Comparison of ENCODE assay signal across 20 cellular contexts in genomic region chr9:79000218-79001002, GRCh38.
DNase-seq lines count a peak whose midpoint lies in the region; ATAC-seq and TF ChIP-seq lines count a peak whose summit lies in the region.
"Had no signal": no experiment of that assay in that cellular context is flagged by ENCODE, and none has a peak within 500 bp of the region (broad histone marks: within the 10 kb centered on the region; RNA-seq: fewer than 3 reads in every experiment).

No MANE protein-coding gene starts in this region.

- no peaks in the 10 kb centered on the region for H3K79me2 ChIP-seq in GM23248 (ENCODE audit: insufficient read depth)
- no peaks in the 10 kb centered on the region for H3K79me2 ChIP-seq in OCI-LY3 (ENCODE audit: low read length)

- no peaks in the 10 kb centered on the region for H3K9me3 ChIP-seq in GM23248 (ENCODE audit: low read depth)
- H3K9me3 ChIP-seq in OCI-LY3 (ENCODE audit: insufficient read depth, low read length): no peaks in the 10 kb centered on the region

- no peak overlapping the region for H3K27ac ChIP-seq in GM23248
- peak overlapping the region; percentile 75 for H3K27ac ChIP-seq in OCI-LY3 (ENCODE audit: low read length)

- H3K27ac Mint-ChIP-seq in mesothelial cell of epicardium: no peak overlapping the region
- H3K27ac Mint-ChIP-seq: CD14-positive monocyte, T-cell had no signal

- ATAC-seq in GM18502 (IDR thresholded peaks at IDR 0.05; ENCODE audit: poor library complexity, unreplicated experiment) (peak; percentile 68), HG03045 (IDR thresholded peaks at IDR 0.05; ENCODE audit: unreplicated experiment) (no peak), GM19023 (IDR thresholded peaks at IDR 0.05; ENCODE audit: unreplicated experiment) (no peak)
- ATAC-seq: T-cell had no signal

- no peaks in the 10 kb centered on the region for H3K27me3 Mint-ChIP-seq in mesothelial cell of epicardium (ENCODE audit: low read depth)

- H3K4me1 Mint-ChIP-seq in mesothelial cell of epicardium: no peaks in the 10 kb centered on the region
- H3K4me1 Mint-ChIP-seq: CD14-positive monocyte, T-cell had no signal

- H3K4me2 ChIP-seq in GM23248 (ENCODE audit: unreplicated experiment) (no peak overlapping the region), OCI-LY3 (ENCODE audit: low read length) (peak overlapping the region; percentile 59)
- H3K4me2 ChIP-seq: SK-N-SH had no signal

- in situ Hi-C loops in GM23248 (cut with MboI): no loop called here

- no peak for DNase-seq in GM23248
- DNase-seq in left kidney (ENCODE audit: low read depth, low spot score): peak; percentile 61
- DNase-seq in mesothelial cell of epicardium (ENCODE audit: low spot score in 2 of 2, unreplicated experiment in 2 of 2): no peak
- no peak for DNase-seq in HCEC 1CT
- DNase-seq: COR-L47, KBM-7, MM.1S, NCI-H1092 treated with DMSO at 0.1 percent for 48 hours, NCI-H1694, NCI-H2107, NCI-H2227 treated with DMSO at 0.1 percent for 48 hours, NCI-H524, Right ventricle myocardium superior, SK-N-SH, T-cell had no signal

- H3K4me3 ChIP-seq in GM23248 (no peak overlapping the region), OCI-LY3 (ENCODE audit: low read length) (peak overlapping the region; percentile 25)

- TF ChIP-seq CTCF in OCI-LY3 (IDR thresholded peaks at IDR 0.05; ENCODE audit: low read depth, low read length): no peak
- TF ChIP-seq CTCF in mesothelial cell of epicardium (IDR thresholded peaks at IDR 0.05; ENCODE audit: unreplicated experiment): no peak

- H3K36me3 ChIP-seq in GM23248 (ENCODE audit: low read depth) (no peaks in the 10 kb centered on the region), OCI-LY3 (replicated peaks; ENCODE audit: low read depth, low read length) (no peaks in the 10 kb centered on the region)

- H3K27me3 ChIP-seq in GM23248 (replicated peaks; ENCODE audit: insufficient read depth): no peaks in the 10 kb centered on the region
- no peaks in the 10 kb centered on the region for H3K27me3 ChIP-seq in OCI-LY3 (ENCODE audit: low read depth, low read length)

- no peaks in the 10 kb centered on the region for H3F3A ChIP-seq in GM23248 (ENCODE audit: insufficient read depth)

- no peak overlapping the region for H3K9ac ChIP-seq in GM23248
- H3K9ac ChIP-seq in OCI-LY3 (ENCODE audit: low read length): peak overlapping the region; percentile 23; the same call in 1 of the 2 replicates
- H3K9ac ChIP-seq: SK-N-SH had no signal

- H4K20me1 ChIP-seq in GM23248 (ENCODE audit: insufficient read depth): no peaks in the 10 kb centered on the region
- no peaks in the 10 kb centered on the region for H4K20me1 ChIP-seq in OCI-LY3 (ENCODE audit: insufficient read depth, low read length)

- WGBS in GM23248 (ENCODE audit: low coverage in 1 of 2, low lambda C conversion rate in 2 of 2, missing lambda C conversion rate in 2 of 2), 2 experiments: 83 to 89% methylated on average over 4 of the region's 4 CpGs

- no peaks in the 10 kb centered on the region for H3K4me1 ChIP-seq in GM23248 (ENCODE audit: insufficient read depth)
- peaks cover 23% of the 10 kb centered on the region for H3K4me1 ChIP-seq in OCI-LY3 (ENCODE audit: low read length)

- peaks cover 2% of the 10 kb centered on the region for H3K36me3 Mint-ChIP-seq in mesothelial cell of epicardium
- H3K36me3 Mint-ChIP-seq: CD14-positive monocyte, T-cell had no signal

- peaks cover 20% of the 10 kb centered on the region for H3K9me3 Mint-ChIP-seq in mesothelial cell of epicardium

- H2AFZ ChIP-seq in GM23248: 0 out of 2 replicates have a peak overlapping the region, but pooled peaks have one; percentile 2
- peak overlapping the region; percentile 66 for H2AFZ ChIP-seq in OCI-LY3 (ENCODE audit: low read depth, low read length)

- no peak overlapping the region for H3K4me3 Mint-ChIP-seq in mesothelial cell of epicardium
- H3K4me3 Mint-ChIP-seq: CD14-positive monocyte, T-cell had no signal

- no peaks in the 10 kb centered on the region for H3K9me2 ChIP-seq in GM23248 (ENCODE audit: insufficient read depth)
- H3K9me2 ChIP-seq: SK-N-SH had no signal
